20 cellular contexts compared by ENCODE assay signal in the genomic region with DNA sequence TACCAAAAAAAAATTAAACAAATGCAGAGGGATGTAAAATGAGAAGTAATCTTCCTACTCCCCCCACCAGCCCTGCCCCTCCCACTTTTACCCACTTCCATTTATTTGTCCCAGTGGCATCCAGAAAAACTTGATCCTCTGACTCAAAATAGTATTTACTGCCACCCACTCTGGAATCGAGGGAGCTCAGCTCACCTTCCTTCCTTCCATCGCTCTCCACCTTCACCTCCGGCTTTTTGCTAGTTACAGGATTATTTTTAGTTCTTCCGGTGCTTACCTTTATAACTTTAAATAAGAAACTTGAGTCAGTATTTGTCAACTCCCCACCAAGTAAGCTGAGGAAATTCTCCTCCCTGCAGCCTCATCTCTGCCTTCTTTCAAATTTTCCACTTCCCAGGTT.
"Had no signal": no experiment of that assay in that cellular context is flagged by ENCODE, and none has a peak within 500 bp of the region (broad histone marks: within the 10 kb centered on the region; RNA-seq: fewer than 3 reads in every experiment).

No MANE protein-coding gene starts in this region.

- H3K27me3 Mint-ChIP-seq: activated CD4-positive, alpha-beta T cell treated with anti-CD3 and anti-CD28 coated beads, Interleukin-2, amount 10 ng/mL, durations not matched to agents 7 days and 5 days; activated naive CD4-positive, alpha-beta T cell treated with anti-CD3 and anti-CD28 coated beads, Interleukin-2, amount 50 U/mL, for 24 hours; activated T-cell treated with anti-CD3 and anti-CD28 coated beads, Interleukin-2, amount 50 U/mL, for 24 hours; effector memory CD8-positive, alpha-beta T cell; stimulated activated naive B cell treated with anti-CD40 and anti-IgM and Interleukin-4, amounts not matched to agents 10 μg/mL and 1 μg/mL and 100 μg/mL, for 72 hours had no signal

- H3K27ac ChIP-seq: breast epithelium, sigmoid colon, thyroid gland had no signal

- H3K36me3 ChIP-seq: breast epithelium, thyroid gland had no signal

- H3K4me3 ChIP-seq: breast epithelium, lung, sigmoid colon, thyroid gland had no signal

- H3K27ac Mint-ChIP-seq: activated CD4-positive, alpha-beta T cell treated with anti-CD3 and anti-CD28 coated beads, Interleukin-2, amount 10 ng/mL, durations not matched to agents 7 days and 5 days; activated CD8-positive, alpha-beta T cell treated with anti-CD3 and anti-CD28 coated beads, Interleukin-2, amount 10 ng/mL, durations not matched to agents 7 days and 5 days; activated naive CD4-positive, alpha-beta T cell treated with anti-CD3 and anti-CD28 coated beads, Interleukin-2, amount 50 U/mL, for 24 hours; activated T-cell treated with anti-CD3 and anti-CD28 coated beads, Interleukin-2, amount 50 U/mL, for 24 hours; dendritic cell treated with granulocyte-macrophage colony-stimulating factor and Interleukin-4, amounts not matched to agents 40 ng/mL and 50 ng/mL, for 4 days; nephron progenitor cell; stimulated activated naive B cell treated with anti-CD40 and anti-IgM and Interleukin-4, amounts not matched to agents 10 μg/mL and 1 μg/mL and 100 μg/mL, for 72 hours had no signal

- H3K36me3 Mint-ChIP-seq: activated naive CD4-positive, alpha-beta T cell treated with anti-CD3 and anti-CD28 coated beads, Interleukin-2, amount 50 U/mL, for 24 hours; stimulated activated naive B cell treated with anti-CD40 and anti-IgM and Interleukin-4, amounts not matched to agents 10 μg/mL and 1 μg/mL and 100 μg/mL, for 72 hours had no signal

- H3K4me1 ChIP-seq: breast epithelium, thyroid gland had no signal

- H3K9me3 Mint-ChIP-seq: activated CD4-positive, alpha-beta T cell treated with anti-CD3 and anti-CD28 coated beads, Interleukin-2, amount 10 ng/mL, durations not matched to agents 7 days and 5 days; activated naive CD4-positive, alpha-beta T cell treated with anti-CD3 and anti-CD28 coated beads, Interleukin-2, amount 50 U/mL, for 24 hours; activated T-cell treated with anti-CD3 and anti-CD28 coated beads, Interleukin-2, amount 50 U/mL, for 24 hours; dendritic cell treated with granulocyte-macrophage colony-stimulating factor and Interleukin-4, amounts not matched to agents 40 ng/mL and 50 ng/mL, for 4 days; effector memory CD8-positive, alpha-beta T cell; nephron progenitor cell; stimulated activated naive B cell treated with anti-CD40 and anti-IgM and Interleukin-4, amounts not matched to agents 10 μg/mL and 1 μg/mL and 100 μg/mL, for 72 hours had no signal

- H3K27me3 ChIP-seq: breast epithelium, sigmoid colon, thyroid gland had no signal

- H3K4me1 Mint-ChIP-seq: activated naive CD4-positive, alpha-beta T cell treated with anti-CD3 and anti-CD28 coated beads, Interleukin-2, amount 50 U/mL, for 24 hours; stimulated activated naive B cell treated with anti-CD40 and anti-IgM and Interleukin-4, amounts not matched to agents 10 μg/mL and 1 μg/mL and 100 μg/mL, for 72 hours had no signal

- FAIRE-seq: astrocyte had no signal

- ATAC-seq: activated CD8-positive, alpha-beta T cell treated with anti-CD3 and anti-CD28 coated beads, Interleukin-2, amount 10 ng/mL, durations not matched to agents 7 days and 5 days; effector memory CD8-positive, alpha-beta T cell; stimulated activated naive B cell treated with anti-CD40 and anti-IgM and Interleukin-4, amounts not matched to agents 10 μg/mL and 1 μg/mL and 100 μg/mL, for 72 hours had no signal

- H3K4me3 Mint-ChIP-seq: activated CD4-positive, alpha-beta T cell treated with anti-CD3 and anti-CD28 coated beads, Interleukin-2, amount 10 ng/mL, durations not matched to agents 7 days and 5 days; activated CD8-positive, alpha-beta T cell treated with anti-CD3 and anti-CD28 coated beads, Interleukin-2, amount 10 ng/mL, durations not matched to agents 7 days and 5 days; activated naive CD4-positive, alpha-beta T cell treated with anti-CD3 and anti-CD28 coated beads, Interleukin-2, amount 50 U/mL, for 24 hours; activated T-cell treated with anti-CD3 and anti-CD28 coated beads, Interleukin-2, amount 50 U/mL, for 24 hours; dendritic cell treated with granulocyte-macrophage colony-stimulating factor and Interleukin-4, amounts not matched to agents 40 ng/mL and 50 ng/mL, for 4 days; effector memory CD8-positive, alpha-beta T cell; nephron progenitor cell; stimulated activated naive B cell treated with anti-CD40 and anti-IgM and Interleukin-4, amounts not matched to agents 10 μg/mL and 1 μg/mL and 100 μg/mL, for 72 hours had no signal

- H3K9me3 ChIP-seq: breast epithelium, sigmoid colon, thyroid gland had no signal

- DNase-seq: activated CD4-positive, alpha-beta T cell treated with anti-CD3 and anti-CD28 coated beads, Interleukin-2, amount 10 ng/mL, durations not matched to agents 7 days and 5 days; activated CD8-positive, alpha-beta T cell treated with anti-CD3 and anti-CD28 coated beads, Interleukin-2, amount 10 ng/mL, durations not matched to agents 7 days and 5 days; activated effector memory CD4-positive, alpha-beta T cell treated with anti-CD3 and anti-CD28 coated beads, Interleukin-2, amount 50 U/mL, for 16 hours; activated T-cell treated with anti-CD3 and anti-CD28 coated beads, Interleukin-2, amount 50 U/mL, for 24 hours; effector memory CD8-positive, alpha-beta T cell; foreskin fibroblast; islet precursor cell; midbrain; nephron progenitor cell; occipital lobe; posterior cingulate gyrus; sigmoid colon; stimulated activated CD4-positive, alpha-beta T cell treated with anti-CD3 and anti-CD28 coated beads, Interleukin-4, amount 100 ng/mL, for 4 hours; stimulated activated naive B cell treated with anti-CD40 and anti-IgM and Interleukin-4, amounts not matched to agents 10 μg/mL and 1 μg/mL and 100 μg/mL, for 72 hours; thyroid gland had no signal
